Comparison of ENCODE assay signal across 15 cellular contexts in genomic region chr5:7802855-7803254, GRCh38. TPM values are rescaled to one million over a fixed set of nuclear protein-coding genes. Genes with fewer than 3 reads are reported as not detected.
DNase-seq lines count a peak whose midpoint lies in the region; ATAC-seq and TF ChIP-seq lines count a peak whose summit lies in the region.
"Had no signal": no experiment of that assay in that cellular context is flagged by ENCODE, and none has a peak within 500 bp of the region (broad histone marks: within the 10 kb centered on the region; RNA-seq: fewer than 3 reads in every experiment).

No MANE protein-coding gene starts in this region.

- TF ChIP-seq CTCF in HEK293 (tag by site-specific recombination; IDR thresholded peaks at IDR 0.05) (no peak), gastrocnemius medialis (IDR thresholded peaks at IDR 0.05 in 4 of 5, conservative IDR thresholded peaks at IDR 0.05 in 1 of 5) (no peak), OCI-LY7 (conservative IDR thresholded peaks at IDR 0.05; ENCODE audit: low read length) (no peak)

- CTCF ChIA-PET in HEK293 (lab: Yijun Ruan, JAX) (interaction anchor here (1.6 kb wide), 1 partner anchor 48 kb away, joined by 7 read pairs; no protein-coding TSS in a partner anchor), OCI-LY7 (lab: Charles Lee; ENCODE audit: unreplicated experiment) (no interaction called here)

- no peak overlapping the region for H3K27ac ChIP-seq in HEK293 (ENCODE audit: extremely low read depth, low read depth, low read length)
- peak overlapping the region; percentile 96 for H3K27ac ChIP-seq in caudate nucleus (ENCODE audit: low read depth, low read length)
- H3K27ac ChIP-seq in gastrocnemius medialis, result peak overlapping the region; percentile 60 to 82 (median 70)
- no peak overlapping the region for H3K27ac ChIP-seq in OCI-LY7 (ENCODE audit: low read depth, low read length, poor library complexity, severe bottlenecking)
- H3K27ac ChIP-seq: SK-N-MC, testis had no signal

- H3K9me2 ChIP-seq in OCI-LY7 (ENCODE audit: insufficient read depth, low read length), result no peaks in the 10 kb centered on the region

- H3K36me3 ChIP-seq in HEK293 (ENCODE audit: control insufficient read depth in 2 of 2, insufficient read depth in 1 of 2, low read length in 2 of 2), result no peaks in the 10 kb centered on the region
- no peaks in the 10 kb centered on the region for H3K36me3 ChIP-seq in gastrocnemius medialis
- no peaks in the 10 kb centered on the region for H3K36me3 ChIP-seq in OCI-LY7 (ENCODE audit: insufficient read depth, low read length)
- H3K36me3 ChIP-seq: BLaER1 treated with 17β-estradiol and CSF1 and Interleukin-3, amounts not matched to agents 10 nM and 100 nM had no signal

- no peak overlapping the region for H3K4me2 ChIP-seq in OCI-LY7 (ENCODE audit: low read length)

- in situ Hi-C loops in gastrocnemius medialis (cut with MboI; ENCODE audit: low sequenced_read_pairs in 4 of 4), result no loop called here

- H3K4me1 ChIP-seq in HEK293 (ENCODE audit: control insufficient read depth, insufficient read depth, low read length) (no peaks in the 10 kb centered on the region), gastrocnemius medialis (peaks cover 6 to 10% of the 10 kb centered on the region in 2 donors), OCI-LY7 (ENCODE audit: insufficient read depth, low read length, poor library complexity, severe bottlenecking) (no peaks in the 10 kb centered on the region)
- H3K4me1 ChIP-seq: testis had no signal

- H4K20me1 ChIP-seq in OCI-LY7 (ENCODE audit: insufficient read depth, low read length), result no peaks in the 10 kb centered on the region
- H4K20me1 ChIP-seq: BLaER1 treated with 17β-estradiol and CSF1 and Interleukin-3, amounts not matched to agents 10 nM and 100 nM had no signal

- H3K9me3 ChIP-seq in HEK293 (ENCODE audit: control insufficient read depth, insufficient read depth, low read depth, low read length) (no peaks in the 10 kb centered on the region), gastrocnemius medialis (no peaks in the 10 kb centered on the region), OCI-LY7 (ENCODE audit: low read length) (no peaks in the 10 kb centered on the region)
- H3K9me3 ChIP-seq: BLaER1 treated with 17β-estradiol and CSF1 and Interleukin-3, amounts not matched to agents 10 nM and 100 nM; testis had no signal

- peak in 1 of 2 donors; percentile 7 for TF ChIP-seq POLR2A in gastrocnemius medialis (IDR thresholded peaks at IDR 0.05)

- peak; percentile 88 to 91 for ATAC-seq in gastrocnemius medialis

- H3K4me3 ChIP-seq in HEK293 (ENCODE audit: low read depth, low read length), result no peak overlapping the region
- H3K4me3 ChIP-seq in gastrocnemius medialis, result no peak overlapping the region
- no peak overlapping the region for H3K4me3 ChIP-seq in OCI-LY7 (ENCODE audit: low read depth, low read length, poor library complexity, severe bottlenecking)
- H3K4me3 ChIP-seq: BLaER1 treated with 17β-estradiol and CSF1 and Interleukin-3, amounts not matched to agents 10 nM and 100 nM; SK-N-MC; testis had no signal

- H3K79me2 ChIP-seq in OCI-LY7 (ENCODE audit: insufficient read depth, low read depth, low read length), result no peaks in the 10 kb centered on the region

- BruUV-seq in OCI-LY7 (replicated peaks; lab: Mats Ljungman, UMichigan), result no TSS peak

- intact Hi-C loops in gastrocnemius medialis (cut with DNase I; ENCODE audit: low total_unique reads), result loop anchor here (2.0 kb wide), 1 partner anchor 46 kb away; no protein-coding TSS in a partner anchor
- intact Hi-C loops in OCI-LY7 (cut with micrococcal nuclease; ENCODE audit: unreplicated experiment), result no loop called here

- no peaks in the 10 kb centered on the region for H3K27me3 ChIP-seq in gastrocnemius medialis
- H3K27me3 ChIP-seq: BLaER1 treated with 17β-estradiol and CSF1 and Interleukin-3, amounts not matched to agents 10 nM and 100 nM; testis had no signal

- DNase-seq in NCI-H460 (ENCODE audit: extremely low read depth, low read depth) (peak; percentile 11), caudate nucleus (lab: John Stamatoyannopoulos, UW) (no peak), gastrocnemius medialis (peak in 1 of 2 donors; percentile 37), OCI-LY7 (ENCODE audit: low spot score) (no peak), SK-N-DZ (ENCODE audit: low spot score) (no peak)
- DNase-seq in activated CD4-positive, alpha-beta T cell treated with anti-CD3 and anti-CD28 coated beads for 48 hours, result no peak
- DNase-seq: DMS79 treated with DMSO at 0.1 percent for 48 hours; mesendoderm; MM.1S; retina; stimulated activated CD4-positive, alpha-beta T cell treated with anti-CD3 and anti-CD28 coated beads, Interleukin-2, amount 100 ng/mL, for 24 hours; testis had no signal

- H2AFZ ChIP-seq in OCI-LY7 (ENCODE audit: low read length), result no peak overlapping the region

- POLR2A ChIA-PET in HEK293 (lab: Yijun Ruan, JAX), result no interaction called here
- POLR2A ChIA-PET in OCI-LY7 (lab: Charles Lee), result no interaction called here

TF ChIP-seq in HEK293, 187 proteins besides CTCF, POLR2A, EP300 and RAD21:
- TF ChIP-seq ZNF16 (tag by site-specific recombination; IDR thresholded peaks at IDR 0.05; ENCODE audit: low read depth), result no peak
- TF ChIP-seq ZNF624 (tag by site-specific recombination; IDR thresholded peaks at IDR 0.05), result no peak
- no peak for TF ChIP-seq ZFHX2 (tag by site-specific recombination; conservative IDR thresholded peaks at IDR 0.05)
- TF ChIP-seq ATF2 (tag by site-specific recombination; IDR thresholded peaks at IDR 0.05; ENCODE audit: low read depth), result peak; percentile 69; the same call in 1 of the 2 replicates

RNA-seq across cellular contexts. Expression of gene CFAP90, which starts 48.1 kb away (rescaled TPM):
- total RNA-seq in NCI-H460 (2014; rRNA removed; shearing (Covaris generic)), result not detected in 2 replicates
- not detected in 2 replicates for polyA plus RNA-seq in NCI-H460 (2014; cell fraction: nucleus; rRNA removed)
- total RNA-seq in gastrocnemius medialis (not detected), OCI-LY7 (2022) (not detected in 2 replicates)
- not detected in 2 replicates for total RNA-seq in OCI-LY7 (2014; rRNA removed; shearing (Covaris generic))
- polyA plus RNA-seq in SK-N-DZ (2014; cell fraction: cytosol; rRNA removed), result not detected in 2 replicates
- polyA plus RNA-seq in SK-N-DZ (2014; cell fraction: nucleus; rRNA removed), result not detected in 2 replicates

Comparison
In these comparisons a context has a peak if more than half of its experiments do, and no peak if none do; other contexts are left out.
1. H3K27ac ChIP-seq: peak in caudate nucleus (single experiment) and gastrocnemius medialis (4 of 4); none in HEK293 (single experiment) and OCI-LY7 (single experiment).